ENCODE assay signal across 15 cellular contexts in the genomic region with DNA sequence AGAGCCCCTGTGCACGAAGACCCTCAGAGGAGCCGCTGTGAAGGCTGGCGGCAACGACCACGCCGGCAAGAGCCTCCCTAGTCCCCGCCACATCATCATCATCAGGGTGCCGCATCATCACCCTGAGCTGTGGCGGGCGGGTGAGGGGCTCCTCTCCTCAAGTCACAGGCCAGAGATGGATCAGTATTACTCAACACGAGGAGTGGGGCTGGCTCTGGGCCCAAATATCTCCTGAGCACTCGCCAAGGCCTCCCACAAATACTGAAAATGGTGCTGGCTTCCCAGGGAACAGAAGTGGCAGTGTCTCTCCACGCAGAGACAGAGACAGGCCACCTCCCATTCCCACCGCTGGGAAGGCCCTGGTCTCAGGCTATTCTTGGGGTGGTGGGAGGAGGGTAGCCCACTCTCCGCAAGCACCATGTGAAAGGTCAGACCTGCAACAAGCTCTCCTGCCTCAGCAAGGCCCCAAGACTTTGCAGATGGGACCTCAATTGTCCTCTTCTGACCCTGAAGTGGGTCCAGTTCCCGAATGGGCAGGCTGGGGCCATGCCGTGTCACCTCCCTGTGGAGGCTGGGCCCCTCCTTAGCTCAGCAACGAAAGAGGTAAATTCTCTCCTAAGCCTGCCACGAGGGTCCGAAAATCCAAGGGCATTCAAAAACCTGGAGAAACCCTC.
"Had no signal": no experiment of that assay in that cellular context is flagged by ENCODE, and none has a peak within 500 bp of the region (broad histone marks: within the 10 kb centered on the region; RNA-seq: fewer than 3 reads in every experiment).

No MANE protein-coding gene starts in this region.

- H3K36me3 ChIP-seq: left lung, neutrophil, uterus had no signal

- H3K27ac Mint-ChIP-seq: naive thymus-derived CD4-positive, alpha-beta T cell; type B pancreatic cell had no signal

- H3K9me3 Mint-ChIP-seq: type B pancreatic cell had no signal

- DNase-seq: effector CD8-positive, alpha-beta T cell; foreskin melanocyte; glutamatergic neuron; left lung; mesendoderm; naive thymus-derived CD4-positive, alpha-beta T cell; nephron progenitor cell; small intestine; stimulated activated CD4-positive, alpha-beta T cell treated with anti-CD3 and anti-CD28 coated beads, Interleukin-12 subunit alpha, Interleukin-12 subunit beta, amount 100 ng/mL, for 4 hours; stimulated activated naive CD4-positive, alpha-beta T cell; uterus had no signal

- H3K9me3 ChIP-seq: left lung, neutrophil, uterus had no signal

- H3K4me1 ChIP-seq: left lung, uterus had no signal

- H3K36me3 Mint-ChIP-seq: naive thymus-derived CD4-positive, alpha-beta T cell; type B pancreatic cell had no signal

- H3K4me3 ChIP-seq: coronary artery, left lung, lung, uterus had no signal

- H3K27me3 ChIP-seq: left lung, uterus had no signal

- H3K4me1 Mint-ChIP-seq: naive thymus-derived CD4-positive, alpha-beta T cell had no signal

- H3K27ac ChIP-seq: coronary artery, left lung, neutrophil, uterus had no signal

- ATAC-seq: left lung; naive thymus-derived CD4-positive, alpha-beta T cell had no signal

- H3K4me3 Mint-ChIP-seq: naive thymus-derived CD4-positive, alpha-beta T cell; nephron progenitor cell; type B pancreatic cell had no signal
